38 cellular contexts compared by ENCODE assay signal in genomic region chr10:133070402-133070801, GRCh38. TPM values are rescaled to one million over a fixed set of nuclear protein-coding genes. Genes with fewer than 3 reads are reported as not detected.
"Had no signal": no experiment of that assay in that cellular context is flagged by ENCODE, and none has a peak within 500 bp of the region (broad histone marks: within the 10 kb centered on the region; RNA-seq: fewer than 3 reads in every experiment).

No MANE protein-coding gene starts in this region.

- H3K27me3 ChIP-seq: body of pancreas, MG63, Peyer's patch had no signal

- ATAC-seq: activated T-cell treated with anti-CD3 and anti-CD28 coated beads, Interleukin-2, amount 50 U/mL, for 72 hours; activated T-helper 17 cell treated with anti-CD3 and anti-CD28 coated beads, Interleukin-2, amount 50 U/mL, for 72 hours; body of pancreas; PC-3; Right ventricle myocardium inferior had no signal

- H3K27ac Mint-ChIP-seq: activated CD4-positive, alpha-beta memory T cell treated with anti-CD3 and anti-CD28 coated beads, Interleukin-2, amount 10 ng/mL, durations not matched to agents 7 days and 5 days; activated naive CD4-positive, alpha-beta T cell treated with anti-CD3 and anti-CD28 coated beads, Interleukin-2, amount 50 U/mL, for 24 hours; activated naive CD8-positive, alpha-beta T cell treated with anti-CD3 and anti-CD28 coated beads, Interleukin-2, amount 10 ng/mL, durations not matched to agents 7 days and 5 days; activated T-cell treated with anti-CD3 and anti-CD28 coated beads, Interleukin-2, amount 50 U/mL, for 72 hours; activated T-helper 17 cell treated with anti-CD3 and anti-CD28 coated beads, Interleukin-2, amount 50 U/mL, for 72 hours had no signal

- H3K27ac ChIP-seq: body of pancreas, breast epithelium, Peyer's patch, VCaP had no signal

- H3K36me3 Mint-ChIP-seq: activated naive CD4-positive, alpha-beta T cell treated with anti-CD3 and anti-CD28 coated beads, Interleukin-2, amount 50 U/mL, for 24 hours; activated naive CD8-positive, alpha-beta T cell treated with anti-CD3 and anti-CD28 coated beads, Interleukin-2, amount 10 ng/mL, durations not matched to agents 7 days and 5 days had no signal

- DNase-seq: activated CD4-positive, alpha-beta memory T cell treated with anti-CD3 and anti-CD28 coated beads, Interleukin-2, amount 10 ng/mL, durations not matched to agents 7 days and 5 days; activated CD4-positive, alpha-beta T cell treated with anti-CD3 and anti-CD28 coated beads for 1 hour; activated CD4-positive, alpha-beta T cell treated with anti-CD3 and anti-CD28 coated beads for 48 hours; activated CD4-positive, CD25-positive, alpha-beta regulatory T cell; activated gamma-delta T cell; activated naive CD4-positive, alpha-beta T cell treated with Interleukin-2 at 50 U/mL for 16 hours; activated naive CD8-positive, alpha-beta T cell treated with anti-CD3 and anti-CD28 coated beads, Interleukin-2, amount 10 ng/mL, durations not matched to agents 7 days and 5 days; activated T-cell treated with anti-CD3 and anti-CD28 coated beads, Interleukin-2, amount 50 U/mL, for 1 hour; activated T-cell treated with anti-CD3 and anti-CD28 coated beads, Interleukin-2, amount 50 U/mL, for 72 hours; amygdala; body of pancreas; Kasumi-1; KG1; MG63; NCI-H1048; NCI-H1105 treated with DMSO at 0.1 percent for 48 hours; NCI-H1436; NCI-H1694 treated with DMSO at 0.1 percent for 48 hours; NCI-H2029; NCI-H345; NCI-H524 treated with DMSO at 0.1 percent for 48 hours; PC-3; Peyer's patch; RPMI8226; SIG-M5; SW 1271; T-helper 1 cell; T-helper 2 cell; T-helper 9 cell had no signal

- H3K4me1 Mint-ChIP-seq: activated CD4-positive, alpha-beta memory T cell treated with anti-CD3 and anti-CD28 coated beads, Interleukin-2, amount 10 ng/mL, durations not matched to agents 7 days and 5 days; activated naive CD4-positive, alpha-beta T cell treated with anti-CD3 and anti-CD28 coated beads, Interleukin-2, amount 50 U/mL, for 24 hours; activated naive CD8-positive, alpha-beta T cell treated with anti-CD3 and anti-CD28 coated beads, Interleukin-2, amount 10 ng/mL, durations not matched to agents 7 days and 5 days; activated T-helper 17 cell treated with anti-CD3 and anti-CD28 coated beads, Interleukin-2, amount 50 U/mL, for 72 hours had no signal

- H3K4me1 ChIP-seq: body of pancreas, breast epithelium, Peyer's patch had no signal

- H3K4me3 ChIP-seq: body of pancreas, breast epithelium, MG63, Peyer's patch had no signal

- H3K36me3 ChIP-seq: breast epithelium, MG63, Peyer's patch had no signal

- H3K4me3 Mint-ChIP-seq: activated CD4-positive, alpha-beta memory T cell treated with anti-CD3 and anti-CD28 coated beads, Interleukin-2, amount 10 ng/mL, durations not matched to agents 7 days and 5 days; activated naive CD4-positive, alpha-beta T cell treated with anti-CD3 and anti-CD28 coated beads, Interleukin-2, amount 50 U/mL, for 24 hours; activated naive CD8-positive, alpha-beta T cell treated with anti-CD3 and anti-CD28 coated beads, Interleukin-2, amount 10 ng/mL, durations not matched to agents 7 days and 5 days; activated T-cell treated with anti-CD3 and anti-CD28 coated beads, Interleukin-2, amount 50 U/mL, for 72 hours; activated T-helper 17 cell treated with anti-CD3 and anti-CD28 coated beads, Interleukin-2, amount 50 U/mL, for 72 hours had no signal

- H3K9me3 ChIP-seq: body of pancreas, breast epithelium, MG63, Peyer's patch had no signal

- H3K27me3 Mint-ChIP-seq: activated CD4-positive, alpha-beta memory T cell treated with anti-CD3 and anti-CD28 coated beads, Interleukin-2, amount 10 ng/mL, durations not matched to agents 7 days and 5 days; activated naive CD8-positive, alpha-beta T cell treated with anti-CD3 and anti-CD28 coated beads, Interleukin-2, amount 10 ng/mL, durations not matched to agents 7 days and 5 days had no signal

- H3K9me3 Mint-ChIP-seq: activated CD4-positive, alpha-beta memory T cell treated with anti-CD3 and anti-CD28 coated beads, Interleukin-2, amount 10 ng/mL, durations not matched to agents 7 days and 5 days; activated naive CD4-positive, alpha-beta T cell treated with anti-CD3 and anti-CD28 coated beads, Interleukin-2, amount 50 U/mL, for 24 hours; activated naive CD8-positive, alpha-beta T cell treated with anti-CD3 and anti-CD28 coated beads, Interleukin-2, amount 10 ng/mL, durations not matched to agents 7 days and 5 days; activated T-cell treated with anti-CD3 and anti-CD28 coated beads, Interleukin-2, amount 50 U/mL, for 72 hours; activated T-helper 17 cell treated with anti-CD3 and anti-CD28 coated beads, Interleukin-2, amount 50 U/mL, for 72 hours had no signal

RNA-seq across cellular contexts. Expression of gene ADGRA1, which starts 17.3 kb away (rescaled TPM):
- total RNA-seq: activated CD4-positive, alpha-beta memory T cell treated with anti-CD3 and anti-CD28 coated beads, Interleukin-2, amount 10 ng/mL, durations not matched to agents 7 days and 5 days; activated CD8-positive, alpha-beta memory T cell treated with anti-CD3 and anti-CD28 coated beads for 36 hours; activated naive CD8-positive, alpha-beta T cell treated with anti-CD3 and anti-CD28 coated beads, Interleukin-2, amount 10 ng/mL, durations not matched to agents 7 days and 5 days; activated T-cell treated with anti-CD3 and anti-CD28 coated beads, Interleukin-2, amount 50 U/mL, for 72 hours; activated T-helper 17 cell treated with anti-CD3 and anti-CD28 coated beads, Interleukin-2, amount 50 U/mL, for 72 hours; astrocyte; NCI-H460; PC-3; Peyer's patch; Right ventricle myocardium inferior; SK-MEL-5 had no signal
